8 cellular contexts compared by ENCODE assay signal in genomic region chr2:190343170-190343499, GRCh38. TPM values are rescaled to one million over a fixed set of nuclear protein-coding genes. Genes with fewer than 3 reads are reported as not detected.
DNase-seq lines count a peak whose midpoint lies in the region; ATAC-seq and TF ChIP-seq lines count a peak whose summit lies in the region.

No MANE protein-coding gene starts in this region.

- peak overlapping the region; percentile 69 for H3K27ac Mint-ChIP-seq in CD8-positive, alpha-beta T cell
- peak overlapping the region; percentile 78 to 95 (median 83) for H3K27ac Mint-ChIP-seq in nephron

- H3K4me1 Mint-ChIP-seq in CD8-positive, alpha-beta T cell (ENCODE audit: low read depth), result peaks cover 10% of the 10 kb centered on the region
- peaks cover 11% of the 10 kb centered on the region for H3K4me1 Mint-ChIP-seq in nephron

- no peak for DNase-seq in CD8-positive, alpha-beta T cell
- DNase-seq in HL-60 (ENCODE audit: low read depth in 1 of 2, low spot score in 1 of 2), result peak in 1 of 2 experiments; percentile 8
- DNase-seq in choroid plexus epithelial cell (ENCODE audit: low read depth), result no peak
- no peak for DNase-seq in mesenteric fat pad (ENCODE audit: low spot score)
- DNase-seq in NCI-H1417 (lab: John Stamatoyannopoulos, UW), result no peak
- DNase-seq in kidney tubule cell (ENCODE audit: low spot score), result no peak
- DNase-seq in activated naive CD4-positive, alpha-beta T cell treated with Interleukin-2 at 50 U/mL for 16 hours, result no peak

- peaks cover 2% of the 10 kb centered on the region for H3K36me3 Mint-ChIP-seq in CD8-positive, alpha-beta T cell
- H3K36me3 Mint-ChIP-seq in nephron (ENCODE audit: low read depth), result no peaks in the 10 kb centered on the region

- peaks cover 13% of the 10 kb centered on the region for H3K4me1 ChIP-seq in CD8-positive, alpha-beta T cell (ENCODE audit: insufficient read depth, low read length)

- H3K27ac ChIP-seq in CD8-positive, alpha-beta T cell (ENCODE audit: low read depth, low read length), result no peak overlapping the region
- H3K27ac ChIP-seq in HL-60 (replicated peaks), result no peak overlapping the region; the same call in 1 of the 2 replicates

- CTCF ChIA-PET in CD8-positive, alpha-beta T cell (lab: Charles Lee), result interaction anchor here (1.0 to 3.6 kb wide), 4 partner anchors 13 to 337 kb away, joined by 3 to 8 read pairs (median 4); partner anchors contain the start of gene HIBCH

- H3K36me3 ChIP-seq in CD8-positive, alpha-beta T cell (ENCODE audit: insufficient read depth, low read length), result no peaks in the 10 kb centered on the region

- TF ChIP-seq CTCF in CD8-positive, alpha-beta T cell (IDR thresholded peaks at IDR 0.05), result no peak
- TF ChIP-seq CTCF in HL-60 (IDR thresholded peaks at IDR 0.05; ENCODE audit: insufficient read depth, low read length) (no peak), choroid plexus epithelial cell (conservative IDR thresholded peaks at IDR 0.05; ENCODE audit: low read depth, low read length) (no peak), nephron (IDR thresholded peaks at IDR 0.05; ENCODE audit: unreplicated experiment in 3 of 3) (no peak)

- intact Hi-C loops in CD8-positive, alpha-beta T cell (cut with DNase I, micrococcal nuclease), result no loop called here

- no peak for ATAC-seq in CD8-positive, alpha-beta T cell

- H3K27me3 Mint-ChIP-seq in CD8-positive, alpha-beta T cell (ENCODE audit: low read depth), result peaks cover 2% of the 10 kb centered on the region
- H3K27me3 Mint-ChIP-seq in nephron (ENCODE audit: low read depth), result no peaks in the 10 kb centered on the region

- POLR2A ChIA-PET in CD8-positive, alpha-beta T cell (lab: Charles Lee), result interaction anchor here (0.7 to 4.2 kb wide), 2 partner anchors 17 to 24 kb away, joined by 3 to 17 read pairs; no protein-coding TSS in a partner anchor

- H3K9me3 Mint-ChIP-seq in CD8-positive, alpha-beta T cell, result no peaks in the 10 kb centered on the region
- H3K9me3 Mint-ChIP-seq in nephron, result no peaks in the 10 kb centered on the region

- peak overlapping the region; percentile 89 for H3K4me3 Mint-ChIP-seq in CD8-positive, alpha-beta T cell
- H3K4me3 Mint-ChIP-seq in nephron, result peak overlapping the region; percentile 86 to 97 (median 97)

- peak overlapping the region; percentile 74 for H3K4me3 ChIP-seq in CD8-positive, alpha-beta T cell (ENCODE audit: low read depth, low read length)
- H3K4me3 ChIP-seq in HL-60 (replicated peaks; ENCODE audit: insufficient read depth, low read length) (peak overlapping the region; percentile 49), choroid plexus epithelial cell (ENCODE audit: low read depth, low read length) (peak overlapping the region; percentile 72)

- no peaks in the 10 kb centered on the region for H3K27me3 ChIP-seq in CD8-positive, alpha-beta T cell (ENCODE audit: insufficient read depth, low read length)
- H3K27me3 ChIP-seq in HL-60 (ENCODE audit: insufficient read depth, poor library complexity, severe bottlenecking), result no peaks in the 10 kb centered on the region

- H3K9me3 ChIP-seq in CD8-positive, alpha-beta T cell (ENCODE audit: low read length), result no peaks in the 10 kb centered on the region

RNA-seq across cellular contexts. Expression of gene INPP1, which starts 0.3 kb away (rescaled TPM):
- total RNA-seq in CD8-positive, alpha-beta T cell, result 1 to 10 TPM; 1.6 to 2.9 TPM
- 27.6 TPM for total RNA-seq in mesenteric fat pad

RNA-seq across cellular contexts. Expression of gene HIBCH, which starts 23.5 kb away (rescaled TPM):
- 1 to 10 TPM; 3.7 to 5.8 TPM for total RNA-seq in CD8-positive, alpha-beta T cell
- 39.3 TPM for total RNA-seq in mesenteric fat pad
